Comparison of ENCODE assay signal across 11 cellular contexts in the genomic region with DNA sequence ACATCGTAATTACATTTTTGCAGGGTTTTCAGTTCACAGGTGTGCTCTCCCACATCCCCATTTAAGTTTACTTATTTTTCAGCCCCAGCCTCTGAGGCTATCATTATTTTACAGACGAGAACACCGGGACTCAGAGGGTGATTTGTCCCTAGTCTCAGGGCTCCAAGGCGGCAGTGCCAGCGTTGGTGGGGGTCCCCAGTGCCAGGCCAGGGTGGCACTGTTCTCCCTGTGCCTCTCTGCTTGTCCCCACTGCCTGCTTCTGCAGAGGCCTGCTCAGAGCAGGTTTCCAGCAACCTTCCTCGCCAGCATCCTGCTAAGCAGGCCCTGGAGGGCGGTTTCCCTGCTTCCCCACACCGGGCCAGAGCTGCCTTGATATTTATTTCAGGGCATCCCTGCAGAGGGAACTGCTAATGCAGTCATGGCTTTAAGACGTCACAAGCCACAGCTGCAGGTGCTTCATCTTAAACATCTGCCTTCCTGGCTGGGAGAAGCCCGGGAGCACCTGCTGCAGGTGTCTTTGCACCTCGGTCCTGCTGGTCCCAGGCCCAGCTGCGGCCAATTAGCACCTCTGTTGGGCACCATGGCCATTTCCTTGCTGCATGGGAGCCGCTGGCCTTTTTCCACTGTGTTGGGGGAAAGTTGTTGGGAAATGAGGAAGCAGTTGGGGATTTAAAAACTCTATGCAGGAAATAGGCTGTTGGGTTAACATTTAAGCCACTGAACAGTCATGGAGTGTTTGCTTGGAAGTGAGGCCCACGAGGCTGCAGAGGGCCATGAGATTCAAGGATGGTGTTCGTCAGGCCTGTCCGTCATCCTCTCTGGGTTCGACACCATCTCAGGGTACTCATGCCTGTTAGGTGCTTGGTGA. TPM values are rescaled to one million over a fixed set of nuclear protein-coding genes. Genes with fewer than 3 reads are reported as not detected.
A peak's percentile ranks its signal among the peaks of the same experiment; 100 is the strongest.
DNase-seq lines count a peak whose midpoint lies in the region; ATAC-seq and TF ChIP-seq lines count a peak whose summit lies in the region.
"Had no signal": no experiment of that assay in that cellular context is flagged by ENCODE, and none has a peak within 500 bp of the region (broad histone marks: within the 10 kb centered on the region; RNA-seq: fewer than 3 reads in every experiment).

No MANE protein-coding gene starts in this region.

- no peak overlapping the region for H3K18ac ChIP-seq in H9 (ENCODE audit: insufficient read length, low read depth, low read length)

- H3K9ac ChIP-seq in H9 (ENCODE audit: extremely low read depth, insufficient read length, low read length), result no peak overlapping the region

- H2AK5ac ChIP-seq in H9 (ENCODE audit: insufficient read length, low read length), result no peak overlapping the region

- peak overlapping the region; percentile 71 to 97 (median 87) for H3K27ac Mint-ChIP-seq in CD4-positive, alpha-beta memory T cell
- H3K27ac Mint-ChIP-seq in H9, result peak overlapping the region; percentile 34 to 67 (median 44); a peak in 3 of 7 replicates
- H3K27ac Mint-ChIP-seq: activated CD8-positive, alpha-beta memory T cell treated with anti-CD3 and anti-CD28 coated beads, Interleukin-2, amount 10 ng/mL, durations not matched to agents 7 days and 5 days had no signal

- POLR2A ChIA-PET in CD4-positive, alpha-beta memory T cell (lab: Charles Lee; ENCODE audit: partially characterized antibody), result interaction anchor here (10.2 kb wide), 1 partner anchor 21 kb away, joined by 362 read pairs; a partner anchor contains a TSS
- POLR2A ChIA-PET in Panc1 (lab: Charles Lee), result interaction anchor here (0.6 kb wide), 1 partner anchor 45 kb away, joined by 3 read pairs; no protein-coding TSS in a partner anchor

- no peaks in the 10 kb centered on the region for H4K20me1 ChIP-seq in H9 (ENCODE audit: control insufficient read depth, insufficient read depth, insufficient read length)

- H4K8ac ChIP-seq in H9 (replicated peaks; ENCODE audit: insufficient read length, low read depth, low read length), result no peak overlapping the region

- H3K4me3 Mint-ChIP-seq in CD4-positive, alpha-beta memory T cell, result peak overlapping the region in 2 of 8 donors; percentile 36 to 39
- H3K4me3 Mint-ChIP-seq in H9, result no peak overlapping the region
- H3K4me3 Mint-ChIP-seq: activated CD8-positive, alpha-beta memory T cell treated with anti-CD3 and anti-CD28 coated beads, Interleukin-2, amount 10 ng/mL, durations not matched to agents 7 days and 5 days had no signal

- H3K23ac ChIP-seq in H9 (ENCODE audit: insufficient read length, low read depth, low read length), result no peak overlapping the region

- DNase-seq in CD4-positive, alpha-beta memory T cell, result no peak
- DNase-seq in H9, result peak; percentile 54
- no peak for DNase-seq in Panc1 (ENCODE audit: low read depth, low spot score)
- DNase-seq in lower lobe of right lung, result no peak
- DNase-seq in tibial nerve (ENCODE audit: low spot score in 2 of 2), result no peak
- DNase-seq in BE2C, result no peak
- DNase-seq: activated CD8-positive, alpha-beta memory T cell treated with anti-CD3 and anti-CD28 coated beads, Interleukin-2, amount 10 ng/mL, durations not matched to agents 7 days and 5 days; brain microvascular endothelial cell; EL had no signal

- no peaks in the 10 kb centered on the region for H3K9me3 ChIP-seq in CD4-positive, alpha-beta memory T cell (ENCODE audit: control insufficient read depth in 1 of 2, low read length in 2 of 2)
- no peaks in the 10 kb centered on the region for H3K9me3 ChIP-seq in H9 (ENCODE audit: control insufficient read depth, low read depth, low read length)
- H3K9me3 ChIP-seq in Panc1 (ENCODE audit: control insufficient read depth, insufficient read depth, low read depth, low read length), result no peaks in the 10 kb centered on the region
- no peaks in the 10 kb centered on the region for H3K9me3 ChIP-seq in lower lobe of right lung
- H3K9me3 ChIP-seq in tibial nerve, result no peaks in the 10 kb centered on the region
- H3K9me3 ChIP-seq in BE2C, result no peaks in the 10 kb centered on the region

- in situ Hi-C loops in Panc1 (cut with HindIII; ENCODE audit: low pct_unique_long_range_greater_than_20kb, low sequenced_read_pairs), result no loop called here

- no peaks in the 10 kb centered on the region for H3K27me3 ChIP-seq in CD4-positive, alpha-beta memory T cell (ENCODE audit: insufficient read depth, low read length)
- H3K27me3 ChIP-seq in H9 (ENCODE audit: insufficient read depth, low read length) (no peaks in the 10 kb centered on the region), Panc1 (ENCODE audit: control insufficient read depth, insufficient read depth, low read length) (no peaks in the 10 kb centered on the region), lower lobe of right lung (ENCODE audit: low read depth) (no peaks in the 10 kb centered on the region), tibial nerve (no peaks in the 10 kb centered on the region), BE2C (no peaks in the 10 kb centered on the region)
- H3K27me3 ChIP-seq: brain microvascular endothelial cell had no signal

- no peak overlapping the region for H2BK5ac ChIP-seq in H9 (ENCODE audit: insufficient read length, low read length)

- H3K4me3 ChIP-seq in CD4-positive, alpha-beta memory T cell (ENCODE audit: low read length in 2 of 2), result no peak overlapping the region
- H3K4me3 ChIP-seq in Panc1 (ENCODE audit: low read depth in 2 of 2, low read length in 2 of 2) (no peak overlapping the region), lower lobe of right lung (no peak overlapping the region), tibial nerve (no peak overlapping the region), BE2C (ENCODE audit: low read depth, low read length) (no peak overlapping the region)

- H3K4me1 ChIP-seq in CD4-positive, alpha-beta memory T cell (ENCODE audit: insufficient read depth, low read length), result peaks cover 62% of the 10 kb centered on the region
- H3K4me1 ChIP-seq in H9 (ENCODE audit: insufficient read depth, low read length), result peaks cover 9% of the 10 kb centered on the region; the same call in 1 of the 2 replicates
- peaks cover 74% of the 10 kb centered on the region for H3K4me1 ChIP-seq in Panc1 (ENCODE audit: control insufficient read depth, insufficient read depth, low read length)
- peaks cover 63% of the 10 kb centered on the region for H3K4me1 ChIP-seq in lower lobe of right lung
- H3K4me1 ChIP-seq in tibial nerve, result peaks cover 0 to 39% (median 21%) of the 10 kb centered on the region in 4 donors
- peaks cover 28% of the 10 kb centered on the region for H3K4me1 ChIP-seq in BE2C

- H3K9me3 Mint-ChIP-seq in CD4-positive, alpha-beta memory T cell, result peaks cover 0 to 2% (median 0%) of the 10 kb centered on the region in 8 donors
- H3K9me3 Mint-ChIP-seq in H9, result no peaks in the 10 kb centered on the region; a peak in 2 of 5 replicates

- no CpG with 5 or more reads among the region's 17 CpGs for WGBS in H9 (ENCODE audit: extremely low coverage, insufficient read length, low lambda C conversion rate)
- WGBS in tibial nerve, 2 donors, result 85 to 86% methylated on average over 17 of the region's 17 CpGs

- H3K4ac ChIP-seq in H9 (ENCODE audit: low read depth, low read length), result no peak overlapping the region

- intact Hi-C loops in CD4-positive, alpha-beta memory T cell (cut with micrococcal nuclease), result no loop called here
- intact Hi-C loops in Panc1 (cut with micrococcal nuclease; ENCODE audit: unreplicated experiment) (no loop called here), lower lobe of right lung (cut with DNase I) (no loop called here)

- no peak overlapping the region for H2BK15ac ChIP-seq in H9 (ENCODE audit: low read depth, low read length)

- peaks cover 7% of the 10 kb centered on the region for H3K36me3 ChIP-seq in CD4-positive, alpha-beta memory T cell (ENCODE audit: insufficient read depth, low read length)
- H3K36me3 ChIP-seq in Panc1 (ENCODE audit: control insufficient read depth, insufficient read depth, low read length) (no peaks in the 10 kb centered on the region; the same call in 1 of the 2 replicates), lower lobe of right lung (peaks cover 7% of the 10 kb centered on the region), tibial nerve (peaks cover 0 to 11% (median 0%) of the 10 kb centered on the region in 3 donors), BE2C (peaks cover 11% of the 10 kb centered on the region)
- H3K36me3 ChIP-seq: brain microvascular endothelial cell had no signal

- no peaks in the 10 kb centered on the region for H3K23me2 ChIP-seq in H9 (ENCODE audit: insufficient read length, low read depth, low read length, poor library complexity, severe bottlenecking)

- no peak overlapping the region for H2BK20ac ChIP-seq in H9 (ENCODE audit: low read depth, low read length, poor library complexity, severe bottlenecking)

- TF ChIP-seq CTCF in H9 (conservative IDR thresholded peaks at IDR 0.05) (no peak), Panc1 (IDR thresholded peaks at IDR 0.05) (no peak), lower lobe of right lung (IDR thresholded peaks at IDR 0.05) (no peak), tibial nerve (IDR thresholded peaks at IDR 0.05) (no peak), BE2C (IDR thresholded peaks at IDR 0.05; ENCODE audit: low read depth, low read length) (no peak)

- H2BK120ac ChIP-seq in H9 (ENCODE audit: low read depth, low read length, poor library complexity, severe bottlenecking), result no peak overlapping the region

- H3K4me2 ChIP-seq in H9 (ENCODE audit: insufficient read depth, insufficient read length, low read length), result no peak overlapping the region

- no peaks in the 10 kb centered on the region for H3K79me1 ChIP-seq in H9 (ENCODE audit: insufficient read depth, low read depth, low read length, poor library complexity, severe bottlenecking)

- peaks cover 55 to 94% (median 70%) of the 10 kb centered on the region in 4 donors for H3K4me1 Mint-ChIP-seq in CD4-positive, alpha-beta memory T cell
- peaks cover 48 to 62% of the 10 kb centered on the region in 2 experiments for H3K4me1 Mint-ChIP-seq in H9

- no peak for TF ChIP-seq POLR2A in tibial nerve (IDR thresholded peaks at IDR 0.05)

- no peak overlapping the region for H3T11ph ChIP-seq in H9 (ENCODE audit: low read length)

- H3K56ac ChIP-seq in H9 (ENCODE audit: insufficient read length, low read depth, low read length), result no peak overlapping the region

- CTCF ChIA-PET in CD4-positive, alpha-beta memory T cell (lab: Charles Lee; ENCODE audit: partially characterized antibody), result interaction anchor here (9.7 kb wide), 1 partner anchor 20 kb away, joined by 150 read pairs; a partner anchor contains a TSS
- CTCF ChIA-PET in Panc1 (lab: Charles Lee), result no interaction called here

- no peak overlapping the region for H2AFZ ChIP-seq in H9 (ENCODE audit: low read length)

- no peaks in the 10 kb centered on the region for H3K27me3 Mint-ChIP-seq in CD4-positive, alpha-beta memory T cell
- H3K27me3 Mint-ChIP-seq in H9 (ENCODE audit: low read depth), result no peaks in the 10 kb centered on the region
- H3K27me3 Mint-ChIP-seq: activated CD8-positive, alpha-beta memory T cell treated with anti-CD3 and anti-CD28 coated beads, Interleukin-2, amount 10 ng/mL, durations not matched to agents 7 days and 5 days had no signal

- H3K27ac ChIP-seq in CD4-positive, alpha-beta memory T cell (ENCODE audit: low read depth, low read length), result no peak overlapping the region
- H3K27ac ChIP-seq in H9 (ENCODE audit: insufficient read length, low read depth, low read length) (no peak overlapping the region), Panc1 (ENCODE audit: low read length) (peak overlapping the region; percentile 99), lower lobe of right lung (peak overlapping the region; percentile 33), tibial nerve (no peak overlapping the region)
- H3K27ac ChIP-seq: brain microvascular endothelial cell had no signal

- peak overlapping the region; percentile 17; the same call in 1 of the 2 replicates for H3K14ac ChIP-seq in H9 (ENCODE audit: insufficient read depth, low read length)

- no peak for TF ChIP-seq EP300 in tibial nerve (IDR thresholded peaks at IDR 0.05)

- no peak overlapping the region for H4K91ac ChIP-seq in H9 (ENCODE audit: insufficient read length, low read depth, low read length)

- H3K36me3 Mint-ChIP-seq in CD4-positive, alpha-beta memory T cell, result peaks cover 9 to 16% of the 10 kb centered on the region in 2 donors
- peaks cover 0 to 11% (median 0%) of the 10 kb centered on the region in 3 experiments; a peak in 1 of 7 replicates for H3K36me3 Mint-ChIP-seq in H9 (ENCODE audit: insufficient read depth in 1 of 3, low read depth in 3 of 3)

- no peak for ATAC-seq in Panc1
- ATAC-seq in lower lobe of right lung, result peak; percentile 69 to 80
- ATAC-seq in GM19452 (IDR thresholded peaks at IDR 0.05; ENCODE audit: unreplicated experiment), result no peak
- ATAC-seq in GM21825 (IDR thresholded peaks at IDR 0.05; ENCODE audit: unreplicated experiment), result no peak
- ATAC-seq: activated CD8-positive, alpha-beta memory T cell treated with anti-CD3 and anti-CD28 coated beads, Interleukin-2, amount 10 ng/mL, durations not matched to agents 7 days and 5 days had no signal

- H3K79me2 ChIP-seq in H9 (ENCODE audit: insufficient read depth, low read length), result no peaks in the 10 kb centered on the region

- H2BK12ac ChIP-seq in H9 (ENCODE audit: insufficient read length, low read depth, low read length), result no peak overlapping the region

- no peak overlapping the region for H4K5ac ChIP-seq in H9 (ENCODE audit: insufficient read length, low read depth, low read length)

- BruUV-seq in Panc1 (replicated peaks; lab: Mats Ljungman, UMichigan), result no TSS peak

RNA-seq across cellular contexts. Expression of a gene that starts 22.8 kb away (rescaled TPM):
- total RNA-seq in CD4-positive, alpha-beta memory T cell, result 10 to 100 TPM; 77.1 to 80.7 TPM
- 100 to 1,000 TPM; 100 to 114 TPM for polyA plus RNA-seq in CD4-positive, alpha-beta memory T cell
- total RNA-seq in H9 (2021) (4.7 and 5.9 TPM in 2 replicates), Panc1 (2021; ENCODE audit: unreplicated experiment) (234 TPM), lower lobe of right lung (132 TPM), tibial nerve (10 to 100 TPM; 29.0 to 56.7 (median 34.5) TPM)
- polyA plus RNA-seq in Panc1 (2012; ENCODE audit: insufficient read length), result 556 TPM
- 102 TPM for polyA plus RNA-seq in BE2C (2012; ENCODE audit: insufficient read depth, insufficient read length, low read depth)

Comparison
In these comparisons a context has a peak if more than half of its experiments do, and no peak if none do; other contexts are left out.
1. H3K27ac ChIP-seq: peak in Panc1 (single experiment) and lower lobe of right lung (single experiment); none in CD4-positive, alpha-beta memory T cell (single experiment), H9 (single experiment) and tibial nerve (0 of 4).
2. ATAC-seq: peak in lower lobe of right lung (2 of 2); none in Panc1 (single experiment), GM19452 (single experiment) and GM21825 (single experiment).